Comparison of ENCODE assay signal across 8 cellular contexts in genomic region chr22:21937041-21937820, GRCh38. TPM values are rescaled to one million over a fixed set of nuclear protein-coding genes. Genes with fewer than 3 reads are reported as not detected.
DNase-seq lines count a peak whose midpoint lies in the region; ATAC-seq and TF ChIP-seq lines count a peak whose summit lies in the region.

No MANE protein-coding gene starts in this region.

- no peak overlapping the region for H2AK5ac ChIP-seq in trophoblast cell (ENCODE audit: low read length)

- H3K36me3 ChIP-seq in Caco-2 (ENCODE audit: control insufficient read depth, insufficient read depth, low read length): no peaks in the 10 kb centered on the region
- peaks cover 44% of the 10 kb centered on the region for H3K36me3 ChIP-seq in RWPE2 (ENCODE audit: low read depth)
- peaks cover 39 to 41% of the 10 kb centered on the region in 2 experiments for H3K36me3 ChIP-seq in trophoblast cell (ENCODE audit: control insufficient read depth in 1 of 2, insufficient read depth in 2 of 2, low read length in 2 of 2)

- no peak for TF ChIP-seq CTCF in Caco-2 (IDR thresholded peaks at IDR 0.05; ENCODE audit: insufficient read depth in 1 of 2, low read depth in 1 of 2, low read length in 1 of 2, severe bottlenecking in 1 of 2, unreplicated experiment in 1 of 2)
- TF ChIP-seq CTCF in RWPE2 (IDR thresholded peaks at IDR 0.05; ENCODE audit: poor library complexity, severe bottlenecking): no peak

- H4K12ac ChIP-seq in trophoblast cell (ENCODE audit: low read depth, low read length): peak overlapping the region; percentile 26

- peak overlapping the region; percentile 85 for H3K27ac ChIP-seq in RWPE2 (ENCODE audit: poor library complexity, severe bottlenecking)
- H3K27ac ChIP-seq in trophoblast cell (ENCODE audit: low read depth, low read length): peak overlapping the region; percentile 20

- peaks cover 4% of the 10 kb centered on the region for H3K79me1 ChIP-seq in trophoblast cell (ENCODE audit: low read length)

- H3K4me1 ChIP-seq in Caco-2 (0 out of 2 replicates have a peak, but pooled peaks cover 3% of the 10 kb centered on the region), RWPE2 (ENCODE audit: insufficient read depth, poor library complexity, severe bottlenecking) (peaks cover 17% of the 10 kb centered on the region), trophoblast cell (ENCODE audit: control insufficient read depth in 1 of 2, insufficient read depth in 2 of 2, low read length in 2 of 2) (peaks cover 5 to 6% of the 10 kb centered on the region in 2 experiments)

- DNase-seq in Caco-2 (no peak), RWPE2 (ENCODE audit: low spot score) (no peak), globus pallidus (ENCODE audit: low spot score) (peak; percentile 73), trophoblast cell (peak; percentile 45 to 62), NCI-H1105 (lab: John Stamatoyannopoulos, UW) (no peak), NCI-H345 treated with DMSO at 0.1 percent for 48 hours (lab: John Stamatoyannopoulos, UW; ENCODE audit: unreplicated experiment) (no peak)
- no peak for DNase-seq in activated effector memory CD4-positive, alpha-beta T cell treated with anti-CD3 and anti-CD28 coated beads, Interleukin-2, amount 50 U/mL, for 16 hours

- H3K4me1 Mint-ChIP-seq in Caco-2 (ENCODE audit: low read depth, unreplicated experiment): peaks cover 9% of the 10 kb centered on the region

- H3K4me3 Mint-ChIP-seq in Caco-2 (ENCODE audit: unreplicated experiment): peak overlapping the region; percentile 97

- intact Hi-C loops in Caco-2 (cut with micrococcal nuclease; ENCODE audit: unreplicated experiment): no loop called here

- no peak overlapping the region for H2BK5ac ChIP-seq in trophoblast cell (ENCODE audit: low read depth, low read length, poor library complexity)

- peaks cover 3% of the 10 kb centered on the region for H3K79me2 ChIP-seq in trophoblast cell (ENCODE audit: control insufficient read depth, insufficient read depth, low read length, poor library complexity)

- peak overlapping the region; percentile 25 for H4K8ac ChIP-seq in trophoblast cell (ENCODE audit: low read depth, low read length)

- BruUV-seq in Caco-2 (replicated peaks; lab: Mats Ljungman, UMichigan): no TSS peak

- H3K14ac ChIP-seq in trophoblast cell (ENCODE audit: low read length): peak overlapping the region; percentile 9

- H3K9me3 ChIP-seq in Caco-2 (no peaks in the 10 kb centered on the region), RWPE2 (ENCODE audit: severe bottlenecking) (no peaks in the 10 kb centered on the region), trophoblast cell (ENCODE audit: insufficient read depth, low read depth, low read length) (peaks cover 2% of the 10 kb centered on the region)

- no peak overlapping the region for H4K91ac ChIP-seq in trophoblast cell (ENCODE audit: low read depth, low read length)

- no peak overlapping the region for H3K23ac ChIP-seq in trophoblast cell (ENCODE audit: low read length)

- H3K18ac ChIP-seq in trophoblast cell (ENCODE audit: low read length): peak overlapping the region; percentile 48

- peak overlapping the region; percentile 88 for H3K27ac Mint-ChIP-seq in Caco-2 (ENCODE audit: unreplicated experiment)

- H3K27me3 ChIP-seq in Caco-2 (replicated peaks; ENCODE audit: control insufficient read depth, insufficient read depth, low read length) (no peaks in the 10 kb centered on the region), RWPE2 (ENCODE audit: insufficient read depth, poor library complexity, severe bottlenecking) (no peaks in the 10 kb centered on the region), trophoblast cell (ENCODE audit: insufficient read depth, low read length) (no peaks in the 10 kb centered on the region)

- POLR2A ChIA-PET in Caco-2 (lab: Charles Lee): no interaction called here

- no peak overlapping the region for H3K4me3 ChIP-seq in Caco-2 (ENCODE audit: low read depth, low read length)
- no peak overlapping the region for H3K4me3 ChIP-seq in RWPE2 (ENCODE audit: severe bottlenecking)
- no peak overlapping the region for H3K4me3 ChIP-seq in trophoblast cell (ENCODE audit: low read depth, low read length)

- H3K9ac ChIP-seq in trophoblast cell (ENCODE audit: low read length): peak overlapping the region; percentile 20

- no peaks in the 10 kb centered on the region for H3K9me3 Mint-ChIP-seq in Caco-2 (ENCODE audit: unreplicated experiment)

- H2BK12ac ChIP-seq in trophoblast cell (ENCODE audit: low read length): no peak overlapping the region

- ATAC-seq in RWPE2 (ENCODE audit: low read depth) (no peak), HG03432 (IDR thresholded peaks at IDR 0.05; ENCODE audit: unreplicated experiment) (no peak)

- CTCF ChIA-PET in Caco-2 (lab: Charles Lee): interaction anchor here (0.6 to 2.8 kb wide), 8 partner anchors 11 to 224 kb away, joined by 3 to 19 read pairs (median 6); partner anchors contain the start of gene PPM1F

- peaks cover 24% of the 10 kb centered on the region for H3K36me3 Mint-ChIP-seq in Caco-2 (ENCODE audit: insufficient read depth, unreplicated experiment)

- H3K4me2 ChIP-seq in trophoblast cell (ENCODE audit: low read length): peak overlapping the region; percentile 32

- WGBS in trophoblast cell (ENCODE audit: extremely low coverage, insufficient coverage, insufficient read length): no CpG with 5 or more reads among the region's 20 CpGs

- no peak overlapping the region for H2AFZ ChIP-seq in trophoblast cell (ENCODE audit: insufficient read depth, low read length, poor library complexity)

- no peak overlapping the region for H3K4ac ChIP-seq in trophoblast cell (ENCODE audit: low read depth, low read length)

- H2BK120ac ChIP-seq in trophoblast cell (ENCODE audit: insufficient read depth, low read length, poor library complexity): no peak overlapping the region

- H3K27me3 Mint-ChIP-seq in Caco-2 (ENCODE audit: insufficient read depth, unreplicated experiment): no peaks in the 10 kb centered on the region

RNA-seq across cellular contexts. Expression of gene PPM1F, which starts 15.4 kb away (rescaled TPM):
- 18.9 and 25.8 TPM in 2 replicates for total RNA-seq in Caco-2 (2022)
- 10.9 TPM in 2 replicates for polyA plus RNA-seq in trophoblast cell (2013)

RNA-seq across cellular contexts. Expression of gene TOP3B, which starts 45.4 kb away (rescaled TPM):
- total RNA-seq in Caco-2 (2022): 63.0 and 63.7 TPM in 2 replicates
- polyA plus RNA-seq in trophoblast cell (2013): 21.5 and 22.7 TPM in 2 replicates

Comparison
In these comparisons a context has a peak if more than half of its experiments do, and no peak if none do; other contexts are left out.
1. DNase-seq: peak in globus pallidus (single experiment) and trophoblast cell (2 of 2); none in Caco-2 (0 of 2), RWPE2 (single experiment), NCI-H1105 (single experiment), activated effector memory CD4-positive, alpha-beta T cell treated with anti-CD3 and anti-CD28 coated beads, Interleukin-2, amount 50 U/mL, for 16 hours (single experiment) and NCI-H345 treated with DMSO at 0.1 percent for 48 hours (single experiment).